Comparison of ENCODE assay signal across 12 cellular contexts in the genomic region with DNA sequence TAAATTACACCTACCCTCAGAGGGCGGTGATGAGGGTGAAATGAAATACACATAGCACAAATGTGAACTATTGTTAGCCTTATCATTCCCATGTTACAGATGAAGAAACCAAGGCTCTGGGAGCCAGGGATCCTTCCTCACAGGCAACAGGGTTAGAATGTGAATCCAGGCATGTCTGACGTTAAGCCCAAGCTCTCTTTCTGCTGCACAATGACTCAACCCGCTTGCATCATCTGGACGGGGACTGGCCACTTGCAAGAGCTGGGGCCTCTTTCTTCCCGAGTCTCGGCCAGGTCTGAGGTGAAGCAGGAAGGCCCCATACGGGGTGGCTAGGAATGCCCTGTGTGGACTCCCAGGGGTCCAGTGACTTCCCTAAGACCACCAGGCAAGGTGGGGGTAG.
DNase-seq lines count a peak whose midpoint lies in the region; ATAC-seq and TF ChIP-seq lines count a peak whose summit lies in the region.
"Had no signal": no experiment of that assay in that cellular context is flagged by ENCODE, and none has a peak within 500 bp of the region (broad histone marks: within the 10 kb centered on the region; RNA-seq: fewer than 3 reads in every experiment).

No MANE protein-coding gene starts in this region.

- H3K36me3 Mint-ChIP-seq in osteocyte (ENCODE audit: unreplicated experiment), result peaks cover 16% of the 10 kb centered on the region
- H3K36me3 Mint-ChIP-seq in activated T-cell treated with anti-CD3 and anti-CD28 coated beads, Interleukin-2, amount 50 U/mL, for 4 hours (ENCODE audit: insufficient read depth), result peaks cover 21% of the 10 kb centered on the region

- no peak overlapping the region for H3K4me3 Mint-ChIP-seq in osteocyte (ENCODE audit: unreplicated experiment)
- H3K4me3 Mint-ChIP-seq in activated T-cell treated with anti-CD3 and anti-CD28 coated beads, Interleukin-2, amount 50 U/mL, for 4 hours, result no peak overlapping the region

- ATAC-seq in activated T-cell treated with anti-CD3 and anti-CD28 coated beads, Interleukin-2, amount 50 U/mL, for 4 hours, result no peak
- ATAC-seq: PC-3 had no signal

- H3K9me3 Mint-ChIP-seq in osteocyte (ENCODE audit: unreplicated experiment), result no peaks in the 10 kb centered on the region
- H3K9me3 Mint-ChIP-seq in activated T-cell treated with anti-CD3 and anti-CD28 coated beads, Interleukin-2, amount 50 U/mL, for 4 hours, result no peaks in the 10 kb centered on the region

- peaks cover 20% of the 10 kb centered on the region for H3K4me1 Mint-ChIP-seq in osteocyte (ENCODE audit: unreplicated experiment)
- peaks cover 13% of the 10 kb centered on the region for H3K4me1 Mint-ChIP-seq in activated T-cell treated with anti-CD3 and anti-CD28 coated beads, Interleukin-2, amount 50 U/mL, for 4 hours (ENCODE audit: low read depth)

- H3K27ac Mint-ChIP-seq in osteocyte (ENCODE audit: unreplicated experiment), result no peak overlapping the region

- H3K4me3 ChIP-seq in astrocyte of the cerebellum (ENCODE audit: low read depth, low read length), result no peak overlapping the region
- H3K4me3 ChIP-seq: ascending aorta, pancreas had no signal

- TF ChIP-seq CTCF in astrocyte of the cerebellum (IDR thresholded peaks at IDR 0.05; ENCODE audit: low read depth, low read length, missing control alignments) (no peak), osteocyte (IDR thresholded peaks at IDR 0.05) (no peak)

- H3K27me3 Mint-ChIP-seq in osteocyte (ENCODE audit: unreplicated experiment), result no peaks in the 10 kb centered on the region
- no peaks in the 10 kb centered on the region for H3K27me3 Mint-ChIP-seq in activated T-cell treated with anti-CD3 and anti-CD28 coated beads, Interleukin-2, amount 50 U/mL, for 4 hours (ENCODE audit: low read depth)

- in situ Hi-C loops in astrocyte of the cerebellum (cut with HindIII; ENCODE audit: low sequenced_read_pairs), result no loop called here

- DNase-seq in CD1c-positive myeloid dendritic cell (ENCODE audit: extremely low spot score), result peak; percentile 34
- DNase-seq in M059J (ENCODE audit: low read depth), result peak; percentile 79
- peak; percentile 62 for DNase-seq in astrocyte of the cerebellum (ENCODE audit: low read depth)
- DNase-seq in kidney tubule cell (ENCODE audit: low spot score), result peak; percentile 33
- no peak for DNase-seq in DMS 273 treated with DMSO at 0.1 percent for 48 hours (lab: John Stamatoyannopoulos, UW)
- no peak for DNase-seq in osteocyte (ENCODE audit: extremely low spot score, unreplicated experiment)
- DNase-seq in activated T-cell treated with anti-CD3 and anti-CD28 coated beads, Interleukin-2, amount 50 U/mL, for 4 hours, result no peak
- DNase-seq in germinal center (ENCODE audit: low spot score), result no peak
- DNase-seq: activated CD4-positive, alpha-beta T cell treated with anti-CD3 and anti-CD28 coated beads, Interleukin-2, amount 50 U/mL, for 4 hours; pancreas; PC-3 had no signal

Comparison
In these comparisons a context has a peak if more than half of its experiments do, and no peak if none do; other contexts are left out.
1. DNase-seq: peak in CD1c-positive myeloid dendritic cell (single experiment), M059J (single experiment), astrocyte of the cerebellum (single experiment) and kidney tubule cell (single experiment); none in DMS 273 treated with DMSO at 0.1 percent for 48 hours (single experiment), osteocyte (single experiment), activated T-cell treated with anti-CD3 and anti-CD28 coated beads, Interleukin-2, amount 50 U/mL, for 4 hours (single experiment) and germinal center (single experiment).